In genomic region chr15:98232761-98233160, GRCh38 we compare ENCODE assay signal across 19 cellular contexts.
DNase-seq lines count a peak whose midpoint lies in the region; FAIRE-seq and TF ChIP-seq lines count a peak whose summit lies in the region.
"Had no signal": no experiment of that assay in that cellular context is flagged by ENCODE, and none has a peak within 500 bp of the region (broad histone marks: within the 10 kb centered on the region; RNA-seq: fewer than 3 reads in every experiment).

No MANE protein-coding gene starts in this region.

- CTCF ChIA-PET in activated naive CD4-positive, alpha-beta T cell treated with anti-CD3 and anti-CD28 coated beads for 36 hours (lab: Charles Lee) = no interaction called here

- H3K27me3 ChIP-seq in bronchial epithelial cell (ENCODE audit: control insufficient read depth, insufficient read depth, low read length) (no peaks in the 10 kb centered on the region), hepatocyte (no peaks in the 10 kb centered on the region)
- H3K27me3 ChIP-seq: BLaER1 had no signal

- WGBS in hepatocyte (ENCODE audit: low lambda C conversion rate, missing lambda C conversion rate) = 95% methylated on average over 3 of the region's 3 CpGs

- no peaks in the 10 kb centered on the region for H3K9me3 ChIP-seq in hepatocyte (ENCODE audit: low read depth)
- H3K9me3 ChIP-seq: BLaER1, Caco-2 had no signal

- no peaks in the 10 kb centered on the region for H3K36me3 Mint-ChIP-seq in activated naive CD4-positive, alpha-beta T cell treated with anti-CD3 and anti-CD28 coated beads for 36 hours (ENCODE audit: low read depth)
- H3K36me3 Mint-ChIP-seq in nephron progenitor cell (ENCODE audit: low read depth) = no peaks in the 10 kb centered on the region
- H3K36me3 Mint-ChIP-seq: CD8-positive, alpha-beta memory T cell had no signal

- no peaks in the 10 kb centered on the region for H3K79me2 ChIP-seq in hepatocyte

- H3K27me3 Mint-ChIP-seq in activated naive CD4-positive, alpha-beta T cell treated with anti-CD3 and anti-CD28 coated beads for 36 hours (ENCODE audit: low read depth) = peaks cover 3% of the 10 kb centered on the region
- peaks cover 4% of the 10 kb centered on the region for H3K27me3 Mint-ChIP-seq in nephron progenitor cell (ENCODE audit: low read depth, poor library complexity)

- intact Hi-C loops in activated naive CD4-positive, alpha-beta T cell treated with anti-CD3 and anti-CD28 coated beads for 36 hours (cut with micrococcal nuclease) = no loop called here

- DNase-seq in activated naive CD4-positive, alpha-beta T cell treated with anti-CD3 and anti-CD28 coated beads for 36 hours = no peak
- no peak for DNase-seq in activated naive CD4-positive, alpha-beta T cell (lab: John Stamatoyannopoulos, UW)
- DNase-seq in bronchial epithelial cell (ENCODE audit: low read depth) (peak; percentile 5), fibroblast of mammary gland (ENCODE audit: low read depth) (peak; percentile 24), nephron progenitor cell (no peak), NCI-H146 (lab: John Stamatoyannopoulos, UW) (no peak), hepatocyte (ENCODE audit: low spot score) (no peak), GM12891 (ENCODE audit: insufficient read length, low spot score) (no peak)
- DNase-seq: 8988T; AML-193; Caco-2; CD8-positive, alpha-beta memory T cell; DMS79; GOT3; H9 had no signal

- no peaks in the 10 kb centered on the region for H3K36me3 ChIP-seq in bronchial epithelial cell (ENCODE audit: control insufficient read depth, insufficient read depth, low read length)
- no peaks in the 10 kb centered on the region for H3K36me3 ChIP-seq in hepatocyte (replicated peaks; ENCODE audit: insufficient read depth, low read depth)
- H3K36me3 ChIP-seq: BLaER1 had no signal

- H2AFZ ChIP-seq in hepatocyte = no peak overlapping the region

- H3K4me3 Mint-ChIP-seq in activated naive CD4-positive, alpha-beta T cell treated with anti-CD3 and anti-CD28 coated beads for 36 hours = no peak overlapping the region
- H3K4me3 Mint-ChIP-seq in nephron progenitor cell = no peak overlapping the region
- H3K4me3 Mint-ChIP-seq: CD8-positive, alpha-beta memory T cell; H9 had no signal

- H3K9me3 Mint-ChIP-seq in activated naive CD4-positive, alpha-beta T cell treated with anti-CD3 and anti-CD28 coated beads for 36 hours = no peaks in the 10 kb centered on the region
- H3K9me3 Mint-ChIP-seq in nephron progenitor cell = peaks cover 4% of the 10 kb centered on the region
- H3K9me3 Mint-ChIP-seq: CD8-positive, alpha-beta memory T cell had no signal

- peak overlapping the region; percentile 52 for H3K27ac Mint-ChIP-seq in activated naive CD4-positive, alpha-beta T cell treated with anti-CD3 and anti-CD28 coated beads for 36 hours
- peak overlapping the region; percentile 40 for H3K27ac Mint-ChIP-seq in nephron progenitor cell
- H3K27ac Mint-ChIP-seq: CD8-positive, alpha-beta memory T cell; H9 had no signal

- no peak for FAIRE-seq in bronchial epithelial cell (lab: Jason Lieb, UNC)
- FAIRE-seq in GM12891 (lab: Jason Lieb, UNC) = no peak
- FAIRE-seq: G401.6, GM12892, GM19239 had no signal

- no peaks in the 10 kb centered on the region for H3K9me2 ChIP-seq in hepatocyte (replicated peaks; ENCODE audit: insufficient read depth)

- H3K4me2 ChIP-seq in hepatocyte = no peak overlapping the region
- H3K4me2 ChIP-seq: BLaER1 had no signal

- no peak overlapping the region for H3K4me3 ChIP-seq in bronchial epithelial cell (ENCODE audit: low read depth, low read length)
- no peak overlapping the region for H3K4me3 ChIP-seq in fibroblast of mammary gland (ENCODE audit: control insufficient read depth, low read depth, low read length)
- no peak overlapping the region for H3K4me3 ChIP-seq in hepatocyte
- H3K4me3 ChIP-seq: BLaER1 had no signal

- no peak for TF ChIP-seq POLR2A in GM12891 (IDR thresholded peaks at IDR 0.05; ENCODE audit: low read depth, low read length)

- TF ChIP-seq CTCF in bronchial epithelial cell (IDR thresholded peaks at IDR 0.05; ENCODE audit: insufficient read depth, low read length, severe bottlenecking) = no peak
- TF ChIP-seq CTCF in fibroblast of mammary gland (conservative IDR thresholded peaks at IDR 0.05; ENCODE audit: control insufficient read depth, insufficient read depth, low read depth, low read length) = no peak
- no peak for TF ChIP-seq CTCF in nephron progenitor cell (IDR thresholded peaks at IDR 0.05)
- no peak for TF ChIP-seq CTCF in hepatocyte (IDR thresholded peaks at IDR 0.05; ENCODE audit: poor library complexity)

- no peaks in the 10 kb centered on the region for H3K4me1 Mint-ChIP-seq in activated naive CD4-positive, alpha-beta T cell treated with anti-CD3 and anti-CD28 coated beads for 36 hours (ENCODE audit: low read depth)
- peaks cover 15% of the 10 kb centered on the region for H3K4me1 Mint-ChIP-seq in nephron progenitor cell
- H3K4me1 Mint-ChIP-seq: CD8-positive, alpha-beta memory T cell; H9 had no signal

- no peaks in the 10 kb centered on the region for H4K20me1 ChIP-seq in hepatocyte (ENCODE audit: insufficient read depth, poor library complexity, severe bottlenecking)
- H4K20me1 ChIP-seq: BLaER1 had no signal

- no peak overlapping the region for H3K27ac ChIP-seq in hepatocyte
- H3K27ac ChIP-seq: BLaER1 had no signal

- no peaks in the 10 kb centered on the region for H3K4me1 ChIP-seq in hepatocyte (ENCODE audit: insufficient read depth)
- H3K4me1 ChIP-seq: BLaER1, Caco-2 had no signal

TF ChIP-seq in GM12891, 5 proteins besides CTCF, POLR2A, EP300 and RAD21:
- TF ChIP-seq POLR2AphosphoS5 (IDR thresholded peaks at IDR 0.05; ENCODE audit: low read depth, low read length) (no peak), TAF1 (IDR thresholded peaks at IDR 0.05; ENCODE audit: low read depth, low read length) (no peak), POU2F2 (IDR thresholded peaks at IDR 0.05; ENCODE audit: low read depth, low read length) (no peak), SPI1 (IDR thresholded peaks at IDR 0.05; ENCODE audit: low read depth, low read length) (no peak), PAX5 (IDR thresholded peaks at IDR 0.05; ENCODE audit: insufficient read depth, low read length, severe bottlenecking) (no peak)
TF ChIP-seq in GM12891: peak in this region for 0.

Comparison
In these comparisons a context has a peak if more than half of its experiments do, and no peak if none do; other contexts are left out.
1. DNase-seq: peak in bronchial epithelial cell (single experiment) and fibroblast of mammary gland (single experiment); none in activated naive CD4-positive, alpha-beta T cell treated with anti-CD3 and anti-CD28 coated beads for 36 hours (single experiment), activated naive CD4-positive, alpha-beta T cell (0 of 4), nephron progenitor cell (single experiment), NCI-H146 (single experiment), hepatocyte (single experiment) and GM12891 (single experiment).